ENCODE assay signal across 34 cellular contexts in the genomic region with DNA sequence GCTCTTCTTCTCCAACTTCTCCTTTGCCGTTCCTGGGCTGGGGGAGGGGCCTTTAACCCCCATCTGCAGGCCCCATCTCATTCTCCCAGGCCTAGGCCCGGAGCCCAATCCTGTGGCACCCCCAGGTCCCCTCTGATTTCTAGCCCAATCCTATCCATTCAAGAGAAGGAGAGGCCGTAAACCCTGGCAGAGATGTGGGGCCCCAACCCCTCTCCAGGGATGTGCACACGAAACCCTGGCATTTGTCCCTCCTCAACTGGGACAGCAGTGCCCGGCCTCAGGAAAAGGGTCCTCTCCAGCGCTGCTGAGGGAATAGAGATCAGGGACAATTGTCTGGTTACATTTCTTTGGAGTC. TPM values are rescaled to one million over a fixed set of nuclear protein-coding genes. Genes with fewer than 3 reads are reported as not detected.
"Had no signal": no experiment of that assay in that cellular context is flagged by ENCODE, and none has a peak within 500 bp of the region (broad histone marks: within the 10 kb centered on the region; RNA-seq: fewer than 3 reads in every experiment).

No MANE protein-coding gene starts in this region.

- H3K27ac ChIP-seq: ascending aorta, cardiac muscle cell, Peyer's patch had no signal

- H3K4me1 Mint-ChIP-seq: activated B cell treated with CpG ODN at 0.5 μM for 24 hours; activated naive CD8-positive, alpha-beta T cell treated with anti-CD3 and anti-CD28 coated beads for 36 hours had no signal

- H3K9me3 Mint-ChIP-seq: activated B cell treated with CpG ODN at 0.5 μM for 24 hours; activated CD4-positive, alpha-beta memory T cell treated with anti-CD3 and anti-CD28 coated beads for 36 hours; activated naive CD8-positive, alpha-beta T cell treated with anti-CD3 and anti-CD28 coated beads for 36 hours; activated T-cell treated with anti-CD3 and anti-CD28 coated beads, Interleukin-2, amount 50 U/mL, for 4 hours; activated T-helper 1 cell treated with anti-CD3 and anti-CD28 coated beads, Interleukin-12 subunit alpha, Interleukin-12 subunit beta, Interleukin-2, Interleukin-4 antibody, amounts not matched to agents 30 ng/mL and 10 ng/mL and 1 ng/mL, durations not matched to agents 14 hours and 24 hours and 36 hours had no signal

- H3K27me3 Mint-ChIP-seq: activated CD4-positive, alpha-beta memory T cell treated with anti-CD3 and anti-CD28 coated beads for 36 hours; activated naive CD8-positive, alpha-beta T cell treated with anti-CD3 and anti-CD28 coated beads for 36 hours had no signal

- H3K9me3 ChIP-seq: ascending aorta, Peyer's patch had no signal

- H3K4me3 Mint-ChIP-seq: activated B cell treated with CpG ODN at 0.5 μM for 24 hours; activated CD4-positive, alpha-beta memory T cell treated with anti-CD3 and anti-CD28 coated beads for 36 hours; activated naive CD8-positive, alpha-beta T cell treated with anti-CD3 and anti-CD28 coated beads for 36 hours; activated T-cell treated with anti-CD3 and anti-CD28 coated beads, Interleukin-2, amount 50 U/mL, for 4 hours; activated T-helper 1 cell treated with anti-CD3 and anti-CD28 coated beads, Interleukin-12 subunit alpha, Interleukin-12 subunit beta, Interleukin-2, Interleukin-4 antibody, amounts not matched to agents 30 ng/mL and 10 ng/mL and 1 ng/mL, durations not matched to agents 14 hours and 24 hours and 36 hours had no signal

- ATAC-seq: activated T-cell treated with anti-CD3 and anti-CD28 coated beads, Interleukin-2, amount 50 U/mL, for 4 hours; K562; Right ventricle myocardium inferior; SK-N-SH treated with all-trans-retinoic acid at 6 μM for 48 hours had no signal

- H3K4me3 ChIP-seq: ascending aorta, cardiac muscle cell, K562, Peyer's patch had no signal

- H3K4me1 ChIP-seq: ascending aorta, Peyer's patch had no signal

- H3K27me3 ChIP-seq: ascending aorta, cardiac muscle cell, Peyer's patch had no signal

- H3K36me3 ChIP-seq: ascending aorta, cardiac muscle cell, Peyer's patch had no signal

- DNase-seq: activated B cell treated with CpG ODN at 0.5 μM for 24 hours; activated CD4-positive, alpha-beta memory T cell treated with anti-CD3 and anti-CD28 coated beads for 36 hours; activated CD4-positive, alpha-beta T cell treated with anti-CD3 and anti-CD28 coated beads for 4 hours; activated CD4-positive, alpha-beta T cell treated with anti-CD3 and anti-CD28 coated beads, Interleukin-2, amount 50 U/mL, for 1 hour; activated CD4-positive, CD25-positive, alpha-beta regulatory T cell treated with anti-CD3 and anti-CD28 coated beads, Interleukin-2, amount 50 U/mL, for 72 hours; activated CD8-positive, alpha-beta memory T cell treated with anti-CD3 and anti-CD28 coated beads, Interleukin-2, amount 50 U/mL, for 4 hours; activated naive CD4-positive, alpha-beta T cell; activated naive CD4-positive, alpha-beta T cell treated with anti-CD3 and anti-CD28 coated beads, Interleukin-2, amount 50 U/mL, for 16 hours; activated naive CD8-positive, alpha-beta T cell treated with anti-CD3 and anti-CD28 coated beads for 36 hours; activated T-cell treated with anti-CD3 and anti-CD28 coated beads for 4 hours; activated T-cell treated with anti-CD3 and anti-CD28 coated beads, Interleukin-2, amount 50 U/mL, for 4 hours; amniotic stem cell; NCI-H1105 treated with DMSO at 0.1 percent for 48 hours; NCI-H1436; NCI-H1694; NCI-H1930; NCI-H2081 treated with DMSO at 0.1 percent for 48 hours; NCI-H226; NCI-H446 treated with DMSO at 0.1 percent for 48 hours; NCI-H524 treated with DMSO at 0.1 percent for 48 hours; RPMI8226; SIG-M5; SW 1271; T-helper 1 cell; T-helper 2 cell; T-helper 9 cell had no signal

- H3K36me3 Mint-ChIP-seq: activated CD4-positive, alpha-beta memory T cell treated with anti-CD3 and anti-CD28 coated beads for 36 hours; activated naive CD8-positive, alpha-beta T cell treated with anti-CD3 and anti-CD28 coated beads for 36 hours had no signal

- H3K27ac Mint-ChIP-seq: activated B cell treated with CpG ODN at 0.5 μM for 24 hours; activated CD4-positive, alpha-beta memory T cell treated with anti-CD3 and anti-CD28 coated beads for 36 hours; activated naive CD8-positive, alpha-beta T cell treated with anti-CD3 and anti-CD28 coated beads for 36 hours; activated T-helper 1 cell treated with anti-CD3 and anti-CD28 coated beads, Interleukin-12 subunit alpha, Interleukin-12 subunit beta, Interleukin-2, Interleukin-4 antibody, amounts not matched to agents 30 ng/mL and 10 ng/mL and 1 ng/mL, durations not matched to agents 14 hours and 24 hours and 36 hours had no signal

RNA-seq across cellular contexts. Expression of a gene that starts 24.2 kb away (rescaled TPM):
- total RNA-seq: activated B cell treated with CpG ODN at 0.5 μM for 24 hours; activated CD4-positive, alpha-beta memory T cell treated with anti-CD3 and anti-CD28 coated beads for 36 hours; activated naive CD8-positive, alpha-beta T cell treated with anti-CD3 and anti-CD28 coated beads for 36 hours; activated T-helper 1 cell treated with anti-CD3 and anti-CD28 coated beads, Interleukin-12 subunit alpha, Interleukin-12 subunit beta, Interleukin-2, Interleukin-4 antibody, amounts not matched to agents 30 ng/mL and 10 ng/mL and 1 ng/mL, durations not matched to agents 14 hours and 24 hours and 36 hours; K562; SK-MEL-5 had no signal
- polyA plus RNA-seq: K562 had no signal
